Comparison of ENCODE assay signal across 20 cellular contexts in genomic region chr21:36719614-36720013, GRCh38. TPM values are rescaled to one million over a fixed set of nuclear protein-coding genes. Genes with fewer than 3 reads are reported as not detected.
DNase-seq lines count a peak whose midpoint lies in the region; ATAC-seq and TF ChIP-seq lines count a peak whose summit lies in the region.
"Had no signal": no experiment of that assay in that cellular context is flagged by ENCODE, and none has a peak within 500 bp of the region (broad histone marks: within the 10 kb centered on the region; RNA-seq: fewer than 3 reads in every experiment).

No MANE protein-coding gene starts in this region.

- peaks cover 3% of the 10 kb centered on the region; the same call in 1 of the 2 replicates for H3K79me2 ChIP-seq in PC-9 (ENCODE audit: low read depth)

- H3K9me3 ChIP-seq in A673 (ENCODE audit: low read depth, low read length, poor library complexity, severe bottlenecking) (no peaks in the 10 kb centered on the region), PC-9 (ENCODE audit: insufficient read depth, low read depth) (no peaks in the 10 kb centered on the region), esophagus (ENCODE audit: control insufficient read depth in 2 of 2, insufficient read depth in 1 of 2, low read depth in 1 of 2, low read length in 1 of 2) (no peaks in the 10 kb centered on the region), neuronal stem cell (replicated peaks in 1 of 2; ENCODE audit: control insufficient read depth in 2 of 2, insufficient read depth in 1 of 2, low read depth in 1 of 2, low read length in 2 of 2) (no peaks in the 10 kb centered on the region)
- H3K9me3 ChIP-seq in CD4-positive, alpha-beta memory T cell (ENCODE audit: control insufficient read depth in 1 of 2, low read length in 2 of 2) = no peaks in the 10 kb centered on the region
- H3K9me3 ChIP-seq: heart left ventricle, uterus had no signal

- POLR2A ChIA-PET in A673 (lab: Charles Lee; ENCODE audit: low non-redundant PET) (no interaction called here), PC-9 (lab: Charles Lee; ENCODE audit: unreplicated experiment) (interaction anchor here (0.6 kb wide), 1 partner anchor 19 kb away, joined by 5 read pairs; no protein-coding TSS in a partner anchor)
- POLR2A ChIA-PET in CD4-positive, alpha-beta memory T cell (lab: Charles Lee; ENCODE audit: partially characterized antibody) = no interaction called here

- H3K27ac ChIP-seq in A673 (ENCODE audit: low read depth, low read length, poor library complexity, severe bottlenecking) = peak overlapping the region; percentile 68
- H3K27ac ChIP-seq in PC-9 = no peak overlapping the region
- H3K27ac ChIP-seq in esophagus (ENCODE audit: low read depth in 2 of 2, low read length in 1 of 2) = peak overlapping the region; percentile 95 to 96
- H3K27ac ChIP-seq in neuronal stem cell (replicated peaks; ENCODE audit: low read length) = no peak overlapping the region
- no peak overlapping the region for H3K27ac ChIP-seq in CD4-positive, alpha-beta memory T cell (ENCODE audit: low read depth, low read length)
- H3K27ac ChIP-seq: heart left ventricle, uterus had no signal

- WGBS in esophagus, 2 donors = 55 to 56% methylated on average over 10 of the region's 10 CpGs
- no CpG with 5 or more reads among the region's 10 CpGs for WGBS in neuronal stem cell (ENCODE audit: extremely low coverage in 2 of 2, insufficient read length in 2 of 2, insufficient replicate concordance in 1 of 2), 2 donors

- no peaks in the 10 kb centered on the region for H3K9me2 ChIP-seq in PC-9 (ENCODE audit: insufficient read depth)

- H3K4me3 Mint-ChIP-seq in CD4-positive, alpha-beta memory T cell = no peak overlapping the region
- H3K4me3 Mint-ChIP-seq: nephron had no signal

- H2AK5ac ChIP-seq in neuronal stem cell (ENCODE audit: low read depth, low read length) = no peak overlapping the region

- H4K91ac ChIP-seq in neuronal stem cell (ENCODE audit: low read depth, low read length, poor library complexity) = no peak overlapping the region

- H3K27me3 Mint-ChIP-seq in CD4-positive, alpha-beta memory T cell = peaks cover 21 to 34% of the 10 kb centered on the region in 2 donors

- H3K4me1 ChIP-seq in A673 (ENCODE audit: insufficient read depth, low read length, poor library complexity, severe bottlenecking) (peaks cover 46% of the 10 kb centered on the region), PC-9 (replicated peaks; ENCODE audit: insufficient read depth) (no peaks in the 10 kb centered on the region), esophagus (ENCODE audit: control insufficient read depth in 2 of 2, insufficient read depth in 2 of 2, low read length in 1 of 2) (peaks cover 0 to 7% of the 10 kb centered on the region in 2 donors), neuronal stem cell (ENCODE audit: control insufficient read depth in 2 of 2, insufficient read depth in 1 of 2, low read depth in 1 of 2, low read length in 2 of 2) (peaks cover 2 to 9% of the 10 kb centered on the region in 2 donors)
- no peaks in the 10 kb centered on the region for H3K4me1 ChIP-seq in CD4-positive, alpha-beta memory T cell (ENCODE audit: insufficient read depth, low read length)
- H3K4me1 ChIP-seq: heart left ventricle, uterus had no signal

- H3K27me3 ChIP-seq in A673 (replicated peaks; ENCODE audit: insufficient read depth, low read depth, low read length, poor library complexity) = no peaks in the 10 kb centered on the region
- H3K27me3 ChIP-seq in PC-9 (ENCODE audit: insufficient read depth, low read depth) = no peaks in the 10 kb centered on the region
- H3K27me3 ChIP-seq in esophagus (ENCODE audit: control insufficient read depth in 1 of 2, insufficient read depth in 2 of 2, low read length in 2 of 2) = no peaks in the 10 kb centered on the region
- H3K27me3 ChIP-seq in neuronal stem cell (ENCODE audit: control insufficient read depth in 3 of 3, insufficient read depth in 3 of 3, low read depth in 1 of 3, low read length in 3 of 3) = peaks cover 0 to 58% (median 0%) of the 10 kb centered on the region in 3 experiments
- peaks cover 5% of the 10 kb centered on the region for H3K27me3 ChIP-seq in CD4-positive, alpha-beta memory T cell (ENCODE audit: insufficient read depth, low read length)

- H4K8ac ChIP-seq in neuronal stem cell (ENCODE audit: low read depth, low read length) = no peak overlapping the region

- H3K23ac ChIP-seq in neuronal stem cell (ENCODE audit: low read depth, low read length, poor library complexity) = no peak overlapping the region

- peaks cover 0 to 2% (median 0%) of the 10 kb centered on the region in 8 donors for H3K9me3 Mint-ChIP-seq in CD4-positive, alpha-beta memory T cell
- H3K9me3 Mint-ChIP-seq: nephron had no signal

- H3K36me3 ChIP-seq in A673 (ENCODE audit: insufficient read depth, low read length, poor library complexity, severe bottlenecking) (peaks cover 43% of the 10 kb centered on the region), PC-9 (ENCODE audit: low read depth) (peaks cover 6% of the 10 kb centered on the region; the same call in 1 of the 2 replicates), esophagus (ENCODE audit: control insufficient read depth in 2 of 2, insufficient read depth in 2 of 2, low read length in 1 of 2) (no peaks in the 10 kb centered on the region), neuronal stem cell (replicated peaks in 1 of 2; ENCODE audit: control insufficient read depth in 2 of 2, insufficient read depth in 2 of 2, low read length in 2 of 2) (no peaks in the 10 kb centered on the region)
- no peaks in the 10 kb centered on the region for H3K36me3 ChIP-seq in CD4-positive, alpha-beta memory T cell (ENCODE audit: insufficient read depth, low read length)
- H3K36me3 ChIP-seq: heart left ventricle, uterus had no signal

- TF ChIP-seq CTCF in A673 (conservative IDR thresholded peaks at IDR 0.05; ENCODE audit: low read depth, low read length) = no peak
- no peak for TF ChIP-seq CTCF in PC-9 (conservative IDR thresholded peaks at IDR 0.05)

- H2BK120ac ChIP-seq in neuronal stem cell (ENCODE audit: low read depth, low read length) = no peak overlapping the region

- no peaks in the 10 kb centered on the region for H3K79me1 ChIP-seq in neuronal stem cell (ENCODE audit: low read depth, low read length)

- H2BK5ac ChIP-seq in neuronal stem cell (ENCODE audit: low read length) = no peak overlapping the region

- BruUV-seq in A673 (replicated peaks; lab: Mats Ljungman, UMichigan) (no TSS peak), PC-9 (replicated peaks; lab: Mats Ljungman, UMichigan) (TSS peak; percentile 64)

- peaks cover 4% of the 10 kb centered on the region; the same call in 1 of the 2 replicates for H3F3A ChIP-seq in PC-9 (ENCODE audit: insufficient read depth, low read depth)

- peak overlapping the region; percentile 10 for H2BK15ac ChIP-seq in neuronal stem cell (ENCODE audit: low read length)

- H3K4me2 ChIP-seq in PC-9 (no peak overlapping the region), neuronal stem cell (ENCODE audit: insufficient read depth, low read length, poor library complexity, severe bottlenecking) (no peak overlapping the region)

- ATAC-seq in HG03139 (IDR thresholded peaks at IDR 0.05; ENCODE audit: unreplicated experiment) = no peak
- no peak for ATAC-seq in GM18861 (IDR thresholded peaks at IDR 0.05; ENCODE audit: unreplicated experiment)
- ATAC-seq: Right ventricle myocardium inferior had no signal

- no peak overlapping the region for H3K9ac ChIP-seq in neuronal stem cell (ENCODE audit: low read depth, low read length, poor library complexity)

- DNase-seq in A673 (ENCODE audit: low spot score) (no peak), PC-9 (peak in 1 of 2 experiments; percentile 52), neuronal stem cell (ENCODE audit: low spot score) (no peak), amniotic stem cell (lab: John Stamatoyannopoulos, UW) (no peak)
- no peak for DNase-seq in CD4-positive, alpha-beta memory T cell
- DNase-seq: activated gamma-delta T cell treated with Interleukin-2 at 50 U/mL for 16 hours; effector memory CD4-positive, alpha-beta T cell; heart left ventricle; NCI-H2029 treated with DMSO at 0.1 percent for 48 hours; NCI-H446 treated with DMSO at 0.1 percent for 48 hours; stimulated activated CD4-positive, alpha-beta T cell treated with anti-CD3 and anti-CD28 coated beads, Interleukin-4, amount 100 ng/mL, for 4 hours; uterus had no signal

- H3K4me1 Mint-ChIP-seq in CD4-positive, alpha-beta memory T cell = no peaks in the 10 kb centered on the region

- peak overlapping the region; percentile 27 for H3K14ac ChIP-seq in neuronal stem cell (ENCODE audit: low read length)

- H3K4ac ChIP-seq in neuronal stem cell (ENCODE audit: low read length) = no peak overlapping the region

- CTCF ChIA-PET in A673 (lab: Charles Lee) = no interaction called here
- CTCF ChIA-PET in PC-9 (lab: Charles Lee) = interaction anchor here (1.0 kb wide), 1 partner anchor 89 kb away, joined by 4 read pairs; no protein-coding TSS in a partner anchor
- CTCF ChIA-PET in CD4-positive, alpha-beta memory T cell (lab: Charles Lee; ENCODE audit: partially characterized antibody) = no interaction called here

- peak overlapping the region; percentile 77 for H3K18ac ChIP-seq in neuronal stem cell (ENCODE audit: low read length)

- H2AFZ ChIP-seq in PC-9 = no peak overlapping the region
- H2AFZ ChIP-seq in neuronal stem cell (ENCODE audit: low read length) = no peak overlapping the region

- H3K4me3 ChIP-seq in A673 (ENCODE audit: low read depth, low read length, poor library complexity, severe bottlenecking) = no peak overlapping the region
- no peak overlapping the region for H3K4me3 ChIP-seq in PC-9
- peak overlapping the region; percentile 5 to 9 for H3K4me3 ChIP-seq in esophagus (ENCODE audit: low read depth in 1 of 2, low read length in 2 of 2)
- no peak overlapping the region for H3K4me3 ChIP-seq in neuronal stem cell (ENCODE audit: low read length in 2 of 2)
- H3K4me3 ChIP-seq in CD4-positive, alpha-beta memory T cell (ENCODE audit: low read length in 2 of 2) = no peak overlapping the region
- H3K4me3 ChIP-seq: heart left ventricle, uterus had no signal

- intact Hi-C loops in A673 (cut with micrococcal nuclease; ENCODE audit: unreplicated experiment) (loop anchor here (10.0 kb wide), 1 partner anchor 215 kb away; no protein-coding TSS in a partner anchor), PC-9 (cut with micrococcal nuclease; ENCODE audit: unreplicated experiment) (loop anchor here (1.0 to 10.0 kb wide), 3 partner anchors 21 to 215 kb away; no protein-coding TSS in a partner anchor)
- intact Hi-C loops in CD4-positive, alpha-beta memory T cell (cut with micrococcal nuclease) = no loop called here

- H4K20me1 ChIP-seq in PC-9 (ENCODE audit: insufficient read depth) = no peaks in the 10 kb centered on the region; the same call in 1 of the 2 replicates

- H3K36me3 Mint-ChIP-seq in CD4-positive, alpha-beta memory T cell = no peaks in the 10 kb centered on the region

- no peak overlapping the region for H2BK12ac ChIP-seq in neuronal stem cell (ENCODE audit: low read length)

- no peak overlapping the region for H3K27ac Mint-ChIP-seq in CD4-positive, alpha-beta memory T cell
- H3K27ac Mint-ChIP-seq: nephron, progenitor cell of endocrine pancreas had no signal

RNA-seq across cellular contexts. Expression of gene SIM2, which starts 20.7 kb away (rescaled TPM):
- total RNA-seq in A673 (2021) (42.7 and 49.1 TPM in 2 replicates), PC-9 (2021) (17.9 and 18.5 TPM in 2 replicates)
- 10 to 100 TPM; 18.7 to 42.9 TPM for polyA plus RNA-seq in esophagus
- polyA plus RNA-seq in neuronal stem cell (2013, experiment 1 of 2) = 0.06 TPM
- 0.08 TPM for polyA plus RNA-seq in neuronal stem cell (2013, experiment 2 of 2)
- not detected for total RNA-seq in CD4-positive, alpha-beta memory T cell
- polyA plus RNA-seq in CD4-positive, alpha-beta memory T cell = under 1 TPM; 0.05 to 0.07 TPM
- total RNA-seq: aorta, cerebellum, Right ventricle myocardium inferior had no signal
- polyA plus RNA-seq: aorta had no signal

Comparison
In these comparisons a context has a peak if more than half of its experiments do, and no peak if none do; other contexts are left out.
1. H3K27ac ChIP-seq: peak in A673 (single experiment) and esophagus (2 of 2); none in PC-9 (single experiment), neuronal stem cell (single experiment) and CD4-positive, alpha-beta memory T cell (single experiment).
2. H3K4me3 ChIP-seq: peak in esophagus (2 of 2); none in A673 (single experiment), PC-9 (single experiment), neuronal stem cell (0 of 2) and CD4-positive, alpha-beta memory T cell (0 of 2).
3. RNA of gene SIM2, which starts 20.7 kb away (total RNA-seq): 42.7 to 49.1 TPM in A673 and 17.9 to 18.5 TPM in PC-9; not detected in CD4-positive, alpha-beta memory T cell; every median in the first group is over 10 times any median in the second.